Comparison of ENCODE assay signal across 8 cellular contexts in genomic region chr1:187947359-187947758, GRCh38.
"Had no signal": no experiment of that assay in that cellular context is flagged by ENCODE, and none has a peak within 500 bp of the region (broad histone marks: within the 10 kb centered on the region; RNA-seq: fewer than 3 reads in every experiment).

No MANE protein-coding gene starts in this region.

- DNase-seq: GM23248, GOT3, H7, H9, HCEC 1CT, HFFc6 had no signal

- ATAC-seq: GM23338, HCT116 had no signal
